In genomic region chr1:229619614-229620013, GRCh38 we compare ENCODE assay signal across 1 cellular context.
A peak's percentile ranks its signal among the peaks of the same experiment; 100 is the strongest.
TF ChIP-seq lines count a peak whose summit lies in the region.

No MANE protein-coding gene starts in this region.

TF ChIP-seq in HEK293, 187 proteins besides CTCF, POLR2A, EP300 and RAD21 (continued from another document):
- TF ChIP-seq ZNF600 (tag by site-specific recombination; IDR thresholded peaks at IDR 0.05) (peak; percentile 49; the same call in 1 of the 2 replicates), SP2 (tag by site-specific recombination; IDR thresholded peaks at IDR 0.05) (peak; percentile 25; the same call in 1 of the 2 replicates), ZNF518A (tag by site-specific recombination; conservative IDR thresholded peaks at IDR 0.05; ENCODE audit: low read depth) (no peak), ZBTB1 (tag by site-specific recombination; IDR thresholded peaks at IDR 0.05) (no peak), OSR2 (tag by site-specific recombination; IDR thresholded peaks at IDR 0.05) (peak; percentile 56), ZNF664 (tag by site-specific recombination; IDR thresholded peaks at IDR 0.05) (no peak), EGR2 (tag by site-specific recombination; IDR thresholded peaks at IDR 0.05; ENCODE audit: low read depth) (peak; percentile 75), ZNF23 (tag by site-specific recombination; IDR thresholded peaks at IDR 0.05; ENCODE audit: borderline replicate concordance) (no peak)
- TF ChIP-seq, protein P1, sequence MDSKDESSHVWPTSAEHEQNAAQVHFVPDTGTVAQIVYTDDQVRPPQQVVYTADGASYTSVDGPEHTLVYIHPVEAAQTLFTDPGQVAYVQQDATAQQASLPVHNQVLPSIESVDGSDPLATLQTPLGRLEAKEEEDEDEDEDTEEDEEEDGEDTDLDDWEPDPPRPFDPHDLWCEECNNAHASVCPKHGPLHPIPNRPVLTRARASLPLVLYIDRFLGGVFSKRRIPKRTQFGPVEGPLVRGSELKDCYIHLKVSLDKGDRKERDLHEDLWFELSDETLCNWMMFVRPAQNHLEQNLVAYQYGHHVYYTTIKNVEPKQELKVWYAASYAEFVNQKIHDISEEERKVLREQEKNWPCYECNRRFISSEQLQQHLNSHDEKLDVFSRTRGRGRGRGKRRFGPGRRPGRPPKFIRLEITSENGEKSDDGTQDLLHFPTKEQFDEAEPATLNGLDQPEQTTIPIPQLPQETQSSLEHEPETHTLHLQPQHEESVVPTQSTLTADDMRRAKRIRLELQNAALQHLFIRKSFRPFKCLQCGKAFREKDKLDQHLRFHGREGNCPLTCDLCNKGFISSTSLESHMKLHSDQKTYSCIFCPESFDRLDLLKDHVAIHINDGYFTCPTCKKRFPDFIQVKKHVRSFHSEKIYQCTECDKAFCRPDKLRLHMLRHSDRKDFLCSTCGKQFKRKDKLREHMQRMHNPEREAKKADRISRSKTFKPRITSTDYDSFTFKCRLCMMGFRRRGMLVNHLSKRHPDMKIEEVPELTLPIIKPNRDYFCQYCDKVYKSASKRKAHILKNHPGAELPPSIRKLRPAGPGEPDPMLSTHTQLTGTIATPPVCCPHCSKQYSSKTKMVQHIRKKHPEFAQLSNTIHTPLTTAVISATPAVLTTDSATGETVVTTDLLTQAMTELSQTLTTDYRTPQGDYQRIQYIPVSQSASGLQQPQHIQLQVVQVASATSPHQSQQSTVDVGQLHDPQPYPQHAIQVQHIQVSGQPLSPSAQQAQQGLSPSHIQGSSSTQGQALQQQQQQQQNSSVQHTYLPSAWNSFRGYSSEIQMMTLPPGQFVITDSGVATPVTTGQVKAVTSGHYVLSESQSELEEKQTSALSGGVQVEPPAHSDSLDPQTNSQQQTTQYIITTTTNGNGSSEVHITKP (tag by site-specific recombination; IDR thresholded peaks at IDR 0.05), result peak; percentile 37
TF ChIP-seq in HEK293: peak in this region for 7.
